Comparison of ENCODE assay signal across 20 cellular contexts in the genomic region with DNA sequence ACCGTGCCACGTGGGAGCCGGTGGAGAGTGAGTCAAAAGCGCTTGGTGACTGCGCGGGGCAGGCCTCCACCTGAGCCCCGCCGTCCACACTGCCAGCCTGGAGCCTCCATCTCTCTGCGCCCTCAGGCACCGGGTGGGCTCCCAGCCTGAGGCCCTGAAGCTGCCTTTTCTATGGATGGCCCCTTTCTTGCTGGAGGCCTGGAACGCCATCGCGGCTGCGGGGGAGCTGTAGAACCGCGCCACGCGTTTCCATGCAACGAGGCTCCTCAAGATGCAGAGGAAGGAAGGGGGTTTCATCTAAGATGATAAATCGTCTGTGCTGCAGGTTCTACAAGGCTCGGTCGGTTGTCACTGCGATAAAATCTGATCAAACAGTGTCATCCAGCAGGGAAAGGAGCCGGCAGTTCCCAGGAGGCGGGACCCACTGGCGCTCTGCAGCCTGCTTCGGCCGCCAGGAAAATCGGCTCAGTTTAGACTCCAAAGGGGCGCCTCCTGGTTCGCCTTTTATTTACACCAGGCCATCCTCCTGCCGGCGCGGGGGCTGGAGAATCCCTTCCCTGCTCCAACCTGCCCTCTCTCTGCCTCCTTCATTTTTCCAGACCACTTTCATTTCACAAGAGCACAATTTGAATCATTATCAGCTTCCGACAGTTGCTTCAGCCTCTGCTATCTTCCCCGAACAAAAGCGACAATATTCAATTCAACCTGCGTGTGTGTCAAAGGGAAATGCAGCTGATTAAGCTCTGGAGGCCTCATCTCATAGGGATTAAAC.
DNase-seq lines count a peak whose midpoint lies in the region; FAIRE-seq and TF ChIP-seq lines count a peak whose summit lies in the region.
"Had no signal": no experiment of that assay in that cellular context is flagged by ENCODE, and none has a peak within 500 bp of the region (broad histone marks: within the 10 kb centered on the region; RNA-seq: fewer than 3 reads in every experiment).

No MANE protein-coding gene starts in this region.

- no peak overlapping the region for H3K4me3 ChIP-seq in H7 (ENCODE audit: insufficient read depth, low read depth, low read length)
- no peak overlapping the region for H3K4me3 ChIP-seq in kidney (ENCODE audit: low read length in 2 of 2)
- no peak overlapping the region for H3K4me3 ChIP-seq in spleen
- H3K4me3 ChIP-seq: heart right ventricle had no signal

- DNase-seq in H7 (peak; percentile 65), SK-N-DZ (ENCODE audit: low spot score) (peak; percentile 52), kidney (peak; percentile 45), spleen (peak; percentile 41), anterior cingulate cortex (lab: John Stamatoyannopoulos, UW) (no peak), DMS79 treated with DMSO at 0.1 percent for 48 hours (lab: John Stamatoyannopoulos, UW) (no peak)
- DNase-seq in stimulated activated CD8-positive, alpha-beta memory T cell treated with anti-CD3 and anti-CD28 coated beads, Interleukin-4, amount 100 ng/mL, for 48 hours = no peak
- DNase-seq: activated B cell treated with CpG ODN at 0.5 μM for 24 hours; activated CD4-positive, alpha-beta memory T cell treated with anti-CD3 and anti-CD28 coated beads for 36 hours; CD4-positive, CD25-positive, alpha-beta regulatory T cell; central memory CD4-positive, alpha-beta T cell; heart right ventricle; immature natural killer cell; MV-4-11; NCI-H1694; NCI-H526 treated with DMSO at 0.1 percent for 48 hours; occipital lobe had no signal

- no peaks in the 10 kb centered on the region for H3K9me3 ChIP-seq in kidney (ENCODE audit: control insufficient read depth in 1 of 2, low read length in 2 of 2)
- H3K9me3 ChIP-seq in spleen = no peaks in the 10 kb centered on the region
- H3K9me3 ChIP-seq: heart right ventricle had no signal

- H3K27ac ChIP-seq in kidney (ENCODE audit: low read depth in 2 of 2, low read length in 2 of 2) = no peak overlapping the region
- H3K27ac ChIP-seq in spleen = no peak overlapping the region
- H3K27ac ChIP-seq: epithelial cell of prostate, heart right ventricle, KMS-11 had no signal

- H3K27me3 ChIP-seq in H7 (ENCODE audit: control insufficient read depth, insufficient read depth, low read length) (no peaks in the 10 kb centered on the region), spleen (replicated peaks in 1 of 7) (peaks cover 0 to 36% (median 0%) of the 10 kb centered on the region in 7 donors)

- no peak for FAIRE-seq in kidney (lab: Jason Lieb, UNC)
- FAIRE-seq: astrocyte had no signal

- H3K4me1 ChIP-seq in kidney (ENCODE audit: control insufficient read depth in 1 of 2, insufficient read depth in 1 of 2, low read depth in 1 of 2, low read length in 2 of 2) (no peaks in the 10 kb centered on the region), spleen (no peaks in the 10 kb centered on the region)
- H3K4me1 ChIP-seq: heart right ventricle had no signal

- H3K36me3 ChIP-seq in H7 (replicated peaks; ENCODE audit: control insufficient read depth, insufficient read depth, low read length) = no peaks in the 10 kb centered on the region
- H3K36me3 ChIP-seq in kidney (ENCODE audit: control insufficient read depth in 1 of 2, insufficient read depth in 2 of 2, low read length in 2 of 2) = no peaks in the 10 kb centered on the region
- no peaks in the 10 kb centered on the region for H3K36me3 ChIP-seq in spleen
- H3K36me3 ChIP-seq: heart right ventricle had no signal

- H3K9ac ChIP-seq in kidney (ENCODE audit: low read length in 2 of 2) = no peak overlapping the region
- H3K9ac ChIP-seq: KMS-11 had no signal

- no peak for TF ChIP-seq POLR2A in spleen (IDR thresholded peaks at IDR 0.05)

- TF ChIP-seq CTCF in kidney (IDR thresholded peaks at IDR 0.05; ENCODE audit: borderline replicate concordance, extremely low read depth, insufficient read depth) (no peak), spleen (IDR thresholded peaks at IDR 0.05 in 8 of 11, conservative IDR thresholded peaks at IDR 0.05 in 3 of 11) (no peak)

- intact Hi-C loops in kidney (cut with DNase I) (no loop called here), spleen (cut with DNase I; ENCODE audit: low total_unique reads) (no loop called here)

- WGBS in spleen, 5 donors = 66 to 87% (median 78%) methylated on average over 37 to 38 of the region's 38 CpGs

Comparison
In these comparisons a context has a peak if more than half of its experiments do, and no peak if none do; other contexts are left out.
1. DNase-seq: peak in H7 (single experiment), SK-N-DZ (single experiment), kidney (single experiment) and spleen (single experiment); none in stimulated activated CD8-positive, alpha-beta memory T cell treated with anti-CD3 and anti-CD28 coated beads, Interleukin-4, amount 100 ng/mL, for 48 hours (single experiment), anterior cingulate cortex (0 of 58) and DMS79 treated with DMSO at 0.1 percent for 48 hours (single experiment).